1 cellular context compared by ENCODE assay signal in the genomic region with DNA sequence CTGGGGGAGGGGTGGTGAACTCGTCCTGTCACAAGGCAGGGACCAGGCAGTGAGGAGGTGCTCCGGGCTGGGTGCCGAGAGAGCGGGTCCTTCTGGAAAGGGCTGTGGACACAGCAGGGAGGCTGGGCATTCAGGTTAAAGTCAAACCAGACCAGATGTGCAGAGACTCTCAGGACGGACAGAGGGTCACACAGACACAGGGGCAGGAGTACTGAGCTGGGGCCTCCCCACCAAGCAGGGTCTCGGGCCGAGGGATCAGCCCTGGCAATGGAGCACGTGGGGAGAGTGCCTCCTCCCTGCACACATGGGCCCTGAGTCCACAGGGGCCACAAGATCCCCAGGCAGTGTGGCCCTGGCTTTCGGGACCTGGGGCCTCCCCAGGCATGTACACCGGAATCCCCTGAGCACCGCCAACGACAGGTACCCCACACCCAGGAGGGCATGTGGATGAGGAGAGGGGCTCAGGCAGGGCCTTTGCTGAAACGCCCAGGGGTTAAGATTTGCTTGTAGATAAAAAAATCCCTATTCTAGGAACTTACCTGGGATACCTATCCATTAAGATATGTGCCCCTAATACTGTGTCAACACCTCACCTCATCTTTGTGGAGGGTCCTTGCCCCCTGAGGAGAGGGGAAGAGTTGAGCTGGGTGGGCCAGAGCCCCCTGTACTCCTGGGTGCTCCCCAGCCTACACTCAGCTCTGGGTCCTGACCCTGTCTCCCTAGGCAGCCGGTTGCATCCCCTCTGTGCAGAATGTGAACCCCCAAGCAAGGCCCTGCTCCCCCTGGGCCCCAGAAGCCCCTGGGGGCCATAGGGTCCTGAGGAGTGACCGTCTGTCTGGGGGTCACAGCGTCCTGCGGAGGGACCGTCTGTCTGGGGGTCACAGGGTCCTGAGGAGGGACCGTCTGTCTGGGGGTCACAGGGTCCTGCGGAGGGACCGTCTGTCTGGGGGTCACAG.
TF ChIP-seq lines count a peak whose summit lies in the region.

No MANE protein-coding gene starts in this region.

TF ChIP-seq in H1, 55 proteins besides CTCF, POLR2A, EP300 and RAD21:
- TF ChIP-seq TAF1 (IDR thresholded peaks at IDR 0.05; ENCODE audit: low read depth, low read length) (no peak), TCF12 (IDR thresholded peaks at IDR 0.05; ENCODE audit: low read depth, low read length) (no peak), YY1 (IDR thresholded peaks at IDR 0.05; ENCODE audit: low read depth, low read length) (no peak), KDM1A (IDR thresholded peaks at IDR 0.05; ENCODE audit: borderline replicate concordance, low read length) (no peak), CHD2 (IDR thresholded peaks at IDR 0.05; ENCODE audit: low read length) (no peak), FOSL1 (IDR thresholded peaks at IDR 0.05; ENCODE audit: insufficient read depth, low read depth, low read length) (no peak), SIN3A (conservative IDR thresholded peaks at IDR 0.05 in 1 of 2, IDR thresholded peaks at IDR 0.05 in 1 of 2; ENCODE audit: low read depth in 1 of 2, low read length in 2 of 2) (no peak), KDM5A (IDR thresholded peaks at IDR 0.05; ENCODE audit: low read length) (no peak), HDAC2 (IDR thresholded peaks at IDR 0.05; ENCODE audit: borderline replicate concordance in 1 of 2, low read depth in 2 of 2, low read length in 2 of 2) (no peak), BRCA1 (IDR thresholded peaks at IDR 0.05; ENCODE audit: low read depth, low read length) (no peak), GTF2F1 (IDR thresholded peaks at IDR 0.05; ENCODE audit: borderline replicate concordance, low read depth, low read length) (no peak), TAF7 (optimal IDR thresholded peaks at IDR 0.05; ENCODE audit: borderline replicate concordance, low read depth, low read length) (no peak), RBBP5 (IDR thresholded peaks at IDR 0.05; ENCODE audit: borderline replicate concordance, low read depth, low read length) (no peak), CTBP2 (IDR thresholded peaks at IDR 0.05; ENCODE audit: borderline replicate concordance, insufficient read depth, insufficient read length, low read length) (no peak), SIX5 (IDR thresholded peaks at IDR 0.05; ENCODE audit: low read depth, low read length) (no peak), JUN (IDR thresholded peaks at IDR 0.05; ENCODE audit: low read depth, low read length) (no peak), JUND (IDR thresholded peaks at IDR 0.05; ENCODE audit: low read length) (no peak)
- TF ChIP-seq, protein P1, sequence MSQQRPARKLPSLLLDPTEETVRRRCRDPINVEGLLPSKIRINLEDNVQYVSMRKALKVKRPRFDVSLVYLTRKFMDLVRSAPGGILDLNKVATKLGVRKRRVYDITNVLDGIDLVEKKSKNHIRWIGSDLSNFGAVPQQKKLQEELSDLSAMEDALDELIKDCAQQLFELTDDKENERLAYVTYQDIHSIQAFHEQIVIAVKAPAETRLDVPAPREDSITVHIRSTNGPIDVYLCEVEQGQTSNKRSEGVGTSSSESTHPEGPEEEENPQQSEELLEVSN (IDR thresholded peaks at IDR 0.05) = no peak
- TF ChIP-seq, protein P2, sequence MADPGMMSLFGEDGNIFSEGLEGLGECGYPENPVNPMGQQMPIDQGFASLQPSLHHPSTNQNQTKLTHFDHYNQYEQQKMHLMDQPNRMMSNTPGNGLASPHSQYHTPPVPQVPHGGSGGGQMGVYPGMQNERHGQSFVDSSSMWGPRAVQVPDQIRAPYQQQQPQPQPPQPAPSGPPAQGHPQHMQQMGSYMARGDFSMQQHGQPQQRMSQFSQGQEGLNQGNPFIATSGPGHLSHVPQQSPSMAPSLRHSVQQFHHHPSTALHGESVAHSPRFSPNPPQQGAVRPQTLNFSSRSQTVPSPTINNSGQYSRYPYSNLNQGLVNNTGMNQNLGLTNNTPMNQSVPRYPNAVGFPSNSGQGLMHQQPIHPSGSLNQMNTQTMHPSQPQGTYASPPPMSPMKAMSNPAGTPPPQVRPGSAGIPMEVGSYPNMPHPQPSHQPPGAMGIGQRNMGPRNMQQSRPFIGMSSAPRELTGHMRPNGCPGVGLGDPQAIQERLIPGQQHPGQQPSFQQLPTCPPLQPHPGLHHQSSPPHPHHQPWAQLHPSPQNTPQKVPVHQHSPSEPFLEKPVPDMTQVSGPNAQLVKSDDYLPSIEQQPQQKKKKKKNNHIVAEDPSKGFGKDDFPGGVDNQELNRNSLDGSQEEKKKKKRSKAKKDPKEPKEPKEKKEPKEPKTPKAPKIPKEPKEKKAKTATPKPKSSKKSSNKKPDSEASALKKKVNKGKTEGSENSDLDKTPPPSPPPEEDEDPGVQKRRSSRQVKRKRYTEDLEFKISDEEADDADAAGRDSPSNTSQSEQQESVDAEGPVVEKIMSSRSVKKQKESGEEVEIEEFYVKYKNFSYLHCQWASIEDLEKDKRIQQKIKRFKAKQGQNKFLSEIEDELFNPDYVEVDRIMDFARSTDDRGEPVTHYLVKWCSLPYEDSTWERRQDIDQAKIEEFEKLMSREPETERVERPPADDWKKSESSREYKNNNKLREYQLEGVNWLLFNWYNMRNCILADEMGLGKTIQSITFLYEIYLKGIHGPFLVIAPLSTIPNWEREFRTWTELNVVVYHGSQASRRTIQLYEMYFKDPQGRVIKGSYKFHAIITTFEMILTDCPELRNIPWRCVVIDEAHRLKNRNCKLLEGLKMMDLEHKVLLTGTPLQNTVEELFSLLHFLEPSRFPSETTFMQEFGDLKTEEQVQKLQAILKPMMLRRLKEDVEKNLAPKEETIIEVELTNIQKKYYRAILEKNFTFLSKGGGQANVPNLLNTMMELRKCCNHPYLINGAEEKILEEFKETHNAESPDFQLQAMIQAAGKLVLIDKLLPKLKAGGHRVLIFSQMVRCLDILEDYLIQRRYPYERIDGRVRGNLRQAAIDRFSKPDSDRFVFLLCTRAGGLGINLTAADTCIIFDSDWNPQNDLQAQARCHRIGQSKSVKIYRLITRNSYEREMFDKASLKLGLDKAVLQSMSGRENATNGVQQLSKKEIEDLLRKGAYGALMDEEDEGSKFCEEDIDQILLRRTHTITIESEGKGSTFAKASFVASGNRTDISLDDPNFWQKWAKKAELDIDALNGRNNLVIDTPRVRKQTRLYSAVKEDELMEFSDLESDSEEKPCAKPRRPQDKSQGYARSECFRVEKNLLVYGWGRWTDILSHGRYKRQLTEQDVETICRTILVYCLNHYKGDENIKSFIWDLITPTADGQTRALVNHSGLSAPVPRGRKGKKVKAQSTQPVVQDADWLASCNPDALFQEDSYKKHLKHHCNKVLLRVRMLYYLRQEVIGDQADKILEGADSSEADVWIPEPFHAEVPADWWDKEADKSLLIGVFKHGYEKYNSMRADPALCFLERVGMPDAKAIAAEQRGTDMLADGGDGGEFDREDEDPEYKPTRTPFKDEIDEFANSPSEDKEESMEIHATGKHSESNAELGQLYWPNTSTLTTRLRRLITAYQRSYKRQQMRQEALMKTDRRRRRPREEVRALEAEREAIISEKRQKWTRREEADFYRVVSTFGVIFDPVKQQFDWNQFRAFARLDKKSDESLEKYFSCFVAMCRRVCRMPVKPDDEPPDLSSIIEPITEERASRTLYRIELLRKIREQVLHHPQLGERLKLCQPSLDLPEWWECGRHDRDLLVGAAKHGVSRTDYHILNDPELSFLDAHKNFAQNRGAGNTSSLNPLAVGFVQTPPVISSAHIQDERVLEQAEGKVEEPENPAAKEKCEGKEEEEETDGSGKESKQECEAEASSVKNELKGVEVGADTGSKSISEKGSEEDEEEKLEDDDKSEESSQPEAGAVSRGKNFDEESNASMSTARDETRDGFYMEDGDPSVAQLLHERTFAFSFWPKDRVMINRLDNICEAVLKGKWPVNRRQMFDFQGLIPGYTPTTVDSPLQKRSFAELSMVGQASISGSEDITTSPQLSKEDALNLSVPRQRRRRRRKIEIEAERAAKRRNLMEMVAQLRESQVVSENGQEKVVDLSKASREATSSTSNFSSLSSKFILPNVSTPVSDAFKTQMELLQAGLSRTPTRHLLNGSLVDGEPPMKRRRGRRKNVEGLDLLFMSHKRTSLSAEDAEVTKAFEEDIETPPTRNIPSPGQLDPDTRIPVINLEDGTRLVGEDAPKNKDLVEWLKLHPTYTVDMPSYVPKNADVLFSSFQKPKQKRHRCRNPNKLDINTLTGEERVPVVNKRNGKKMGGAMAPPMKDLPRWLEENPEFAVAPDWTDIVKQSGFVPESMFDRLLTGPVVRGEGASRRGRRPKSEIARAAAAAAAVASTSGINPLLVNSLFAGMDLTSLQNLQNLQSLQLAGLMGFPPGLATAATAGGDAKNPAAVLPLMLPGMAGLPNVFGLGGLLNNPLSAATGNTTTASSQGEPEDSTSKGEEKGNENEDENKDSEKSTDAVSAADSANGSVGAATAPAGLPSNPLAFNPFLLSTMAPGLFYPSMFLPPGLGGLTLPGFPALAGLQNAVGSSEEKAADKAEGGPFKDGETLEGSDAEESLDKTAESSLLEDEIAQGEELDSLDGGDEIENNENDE (IDR thresholded peaks at IDR 0.05; ENCODE audit: insufficient replicate concordance, low read length) = no peak
- TF ChIP-seq, protein P3, sequence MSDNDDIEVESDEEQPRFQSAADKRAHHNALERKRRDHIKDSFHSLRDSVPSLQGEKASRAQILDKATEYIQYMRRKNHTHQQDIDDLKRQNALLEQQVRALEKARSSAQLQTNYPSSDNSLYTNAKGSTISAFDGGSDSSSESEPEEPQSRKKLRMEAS (IDR thresholded peaks at IDR 0.05) = no peak
